ENCODE assay signal across 1 cellular context in the genomic region with DNA sequence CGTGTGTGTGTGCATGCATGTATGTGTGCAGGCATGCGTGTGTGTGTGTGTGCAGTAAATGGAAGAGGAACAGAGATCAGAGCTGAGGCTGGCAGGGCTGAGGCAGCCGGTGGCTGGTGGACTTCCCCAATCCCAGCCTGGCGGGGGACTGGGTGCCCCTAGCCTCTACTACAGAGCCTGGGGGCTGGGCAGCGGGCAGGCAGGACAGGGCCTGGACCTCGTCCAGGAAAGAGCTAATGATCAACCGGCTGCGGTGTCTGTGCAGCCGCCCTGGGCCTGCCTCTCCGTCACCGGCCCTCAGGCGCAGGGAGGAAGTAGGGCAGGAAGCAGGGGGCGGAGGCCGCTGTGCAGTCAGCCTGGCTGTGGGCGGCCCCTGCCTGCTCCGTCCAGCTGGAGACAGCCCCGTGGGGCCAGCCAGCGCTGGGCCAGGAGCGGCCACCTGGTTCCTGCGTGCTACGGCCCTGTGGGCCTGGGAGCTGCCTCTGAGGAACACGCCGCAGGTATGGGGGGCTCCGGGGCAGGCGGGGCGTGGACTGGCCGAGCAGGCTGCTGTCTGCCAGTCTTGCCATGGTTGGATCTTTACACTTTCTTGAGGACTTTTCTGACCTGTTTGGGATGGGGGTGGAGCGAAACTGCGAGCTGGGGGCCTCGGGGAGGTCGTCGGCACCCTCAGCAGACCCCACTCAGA.
TF ChIP-seq lines count a peak whose summit lies in the region.

TSS of gene SH3TC1 (plus strand) at position 385 of the 688 bp plus-strand sequence. CDS start 5,905 bp downstream, outside the sequence.

TF ChIP-seq in K562, 482 proteins besides CTCF, POLR2A, EP300 and RAD21 (continued from another document):
- TF ChIP-seq MYBL2 (IDR thresholded peaks at IDR 0.05; ENCODE audit: low read depth) (no peak), MYBL2 (CRISPR knock-in tag; IDR thresholded peaks at IDR 0.05; ENCODE audit: borderline replicate concordance) (no peak), MYNN (IDR thresholded peaks at IDR 0.05) (no peak), MYNN (CRISPR knock-in tag; IDR thresholded peaks at IDR 0.05) (no peak), NRF1 (conservative IDR thresholded peaks at IDR 0.05 in 1 of 2, IDR thresholded peaks at IDR 0.05 in 1 of 2) (peak; percentile 71 to 77), ETV5 (CRISPR knock-in tag; IDR thresholded peaks at IDR 0.05; ENCODE audit: low read depth) (peak; percentile 86), ATF1 (CRISPR knock-in tag; IDR thresholded peaks at IDR 0.05) (no peak), ATF1 (tag; IDR thresholded peaks at IDR 0.05) (peak; percentile 37; the same call in 1 of the 2 replicates), ZNF507 (tag; conservative IDR thresholded peaks at IDR 0.05) (no peak), PML (IDR thresholded peaks at IDR 0.05; ENCODE audit: low read length) (no peak), VEZF1 (CRISPR knock-in tag; IDR thresholded peaks at IDR 0.05) (peak; percentile 53; the same call in 1 of the 2 replicates), ZNF75A (CRISPR knock-in tag; IDR thresholded peaks at IDR 0.05) (no peak), RBM22 (IDR thresholded peaks at IDR 0.05; ENCODE audit: low read depth, low read length, poor library complexity, severe bottlenecking) (no peak), THAP12 (CRISPR knock-in tag; IDR thresholded peaks at IDR 0.05) (0 out of 2 replicates have a peak, but pooled peaks have one; percentile 25), FOXK1 (CRISPR knock-in tag; IDR thresholded peaks at IDR 0.05; ENCODE audit: borderline replicate concordance) (no peak), ARNT (IDR thresholded peaks at IDR 0.05) (no peak), NR0B1 (IDR thresholded peaks at IDR 0.05; ENCODE audit: partially characterized antibody) (no peak), PBX2 (CRISPR knock-in tag; IDR thresholded peaks at IDR 0.05; ENCODE audit: low read depth) (no peak), PBX2 (tag; conservative IDR thresholded peaks at IDR 0.05; ENCODE audit: low read depth) (no peak), ZFX (CRISPR knock-in tag; IDR thresholded peaks at IDR 0.05) (peak; percentile 77), JUND (IDR thresholded peaks at IDR 0.05; ENCODE audit: borderline replicate concordance, low read depth, low read length) (peak; percentile 38; the same call in 1 of the 2 replicates), JUND (tag; IDR thresholded peaks at IDR 0.05; ENCODE audit: borderline replicate concordance, low read depth, low read length) (0 out of 3 replicates have a peak, but pooled peaks have one; percentile 14), ATF7 (IDR thresholded peaks at IDR 0.05) (peak; percentile 49), MAFG (tag; conservative IDR thresholded peaks at IDR 0.05) (no peak), ARID4B (CRISPR knock-in tag; IDR thresholded peaks at IDR 0.05) (peak; percentile 71), KLF13 (tag; IDR thresholded peaks at IDR 0.05; ENCODE audit: borderline replicate concordance, low read depth) (peak; percentile 30; the same call in 1 of the 2 replicates), ZNF24 (IDR thresholded peaks at IDR 0.05) (peak; percentile 49; the same call in 1 of the 2 replicates), KDM5B (IDR thresholded peaks at IDR 0.05; ENCODE audit: insufficient replicate concordance, low read depth, low read length) (no peak), SRSF7 (optimal IDR thresholded peaks at IDR 0.05; ENCODE audit: low read depth, low read length) (no peak), TRIM24 (IDR thresholded peaks at IDR 0.05) (no peak), BCOR (IDR thresholded peaks at IDR 0.05) (no peak), ESRRA (IDR thresholded peaks at IDR 0.05; ENCODE audit: borderline replicate concordance, low read depth) (no peak), KLF6 (CRISPR knock-in tag; IDR thresholded peaks at IDR 0.05; ENCODE audit: borderline replicate concordance) (no peak)
- TF ChIP-seq, protein P1, sequence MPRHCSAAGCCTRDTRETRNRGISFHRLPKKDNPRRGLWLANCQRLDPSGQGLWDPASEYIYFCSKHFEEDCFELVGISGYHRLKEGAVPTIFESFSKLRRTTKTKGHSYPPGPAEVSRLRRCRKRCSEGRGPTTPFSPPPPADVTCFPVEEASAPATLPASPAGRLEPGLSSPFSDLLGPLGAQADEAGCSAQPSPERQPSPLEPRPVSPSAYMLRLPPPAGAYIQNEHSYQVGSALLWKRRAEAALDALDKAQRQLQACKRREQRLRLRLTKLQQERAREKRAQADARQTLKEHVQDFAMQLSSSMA (CRISPR knock-in tag; IDR thresholded peaks at IDR 0.05) = no peak
